14 cellular contexts compared by ENCODE assay signal in genomic region chr1:101440484-101440883, GRCh38.
DNase-seq lines count a peak whose midpoint lies in the region; ATAC-seq and TF ChIP-seq lines count a peak whose summit lies in the region.
"Had no signal": no experiment of that assay in that cellular context is flagged by ENCODE, and none has a peak within 500 bp of the region (broad histone marks: within the 10 kb centered on the region; RNA-seq: fewer than 3 reads in every experiment).

No MANE protein-coding gene starts in this region.

- H3K36me3 ChIP-seq in BLaER1 (no peaks in the 10 kb centered on the region), GM23338 (ENCODE audit: insufficient read depth) (no peaks in the 10 kb centered on the region), neural cell (ENCODE audit: insufficient read depth, low read length) (no peaks in the 10 kb centered on the region), mammary epithelial cell (ENCODE audit: insufficient read depth, low read length) (no peaks in the 10 kb centered on the region)
- H3K36me3 ChIP-seq: HAP-1 had no signal

- H3K9me3 ChIP-seq in BLaER1, result no peaks in the 10 kb centered on the region
- H3K9me3 ChIP-seq in neural cell (ENCODE audit: low read length), result no peaks in the 10 kb centered on the region
- no peaks in the 10 kb centered on the region for H3K9me3 ChIP-seq in mammary epithelial cell (replicated peaks; ENCODE audit: insufficient read depth, low read length)
- H3K9me3 ChIP-seq: Caco-2, HAP-1 had no signal

- no peak; the same call in 2 of the 3 replicates for ATAC-seq in GM23338
- no peak for ATAC-seq in SK-N-SH treated with all-trans-retinoic acid at 6 μM for 48 hours
- no peak for ATAC-seq in HG03095 (IDR thresholded peaks at IDR 0.05; ENCODE audit: unreplicated experiment)

- TF ChIP-seq CTCF in GM23338 (conservative IDR thresholded peaks at IDR 0.05; ENCODE audit: low read depth in 2 of 2) (no peak), neural cell (IDR thresholded peaks at IDR 0.05; ENCODE audit: poor library complexity, severe bottlenecking) (no peak), mammary epithelial cell (conservative IDR thresholded peaks at IDR 0.05 in 1 of 2, IDR thresholded peaks at IDR 0.05 in 1 of 2; ENCODE audit: extremely low read depth in 1 of 2, insufficient read depth in 1 of 2, low read depth in 1 of 2, low read length in 2 of 2) (no peak), type B pancreatic cell (conservative IDR thresholded peaks at IDR 0.05) (no peak)

- no peak for DNase-seq in GM23338 (ENCODE audit: low spot score)
- DNase-seq in NCI-H226, result no peak
- no peak for DNase-seq in mammary epithelial cell
- no peak for DNase-seq in type B pancreatic cell (ENCODE audit: extremely low spot score, unreplicated experiment)
- DNase-seq: 8988T; Caco-2; CD4-positive, alpha-beta T cell had no signal

- no peaks in the 10 kb centered on the region for H4K20me1 ChIP-seq in BLaER1
- H4K20me1 ChIP-seq in GM23338 (replicated peaks; ENCODE audit: insufficient read depth), result no peaks in the 10 kb centered on the region
- H4K20me1 ChIP-seq in neural cell (ENCODE audit: insufficient read depth), result no peaks in the 10 kb centered on the region
- no peaks in the 10 kb centered on the region for H4K20me1 ChIP-seq in mammary epithelial cell (ENCODE audit: insufficient read depth, low read length)

- H3K27ac ChIP-seq in BLaER1, result peak overlapping the region; percentile 95
- H3K27ac ChIP-seq in GM23338 (ENCODE audit: low read depth), result no peak overlapping the region
- no peak overlapping the region for H3K27ac ChIP-seq in neural cell (ENCODE audit: low read length)
- no peak overlapping the region for H3K27ac ChIP-seq in mammary epithelial cell (ENCODE audit: insufficient read depth, low read depth, low read length)
- H3K27ac ChIP-seq: C4-2B, HL-60 had no signal

- BruUV-seq in mammary epithelial cell (replicated peaks; lab: Mats Ljungman, UMichigan), result no TSS peak

- H3K4me1 Mint-ChIP-seq in GM23338 (peaks cover 26% of the 10 kb centered on the region), type B pancreatic cell (ENCODE audit: unreplicated experiment) (peaks cover 17% of the 10 kb centered on the region)

- H3K27ac Mint-ChIP-seq in GM23338, result no peak overlapping the region
- no peak overlapping the region for H3K27ac Mint-ChIP-seq in type B pancreatic cell
- H3K27ac Mint-ChIP-seq: CD4-positive, alpha-beta T cell had no signal

- intact Hi-C loops in mammary epithelial cell (cut with micrococcal nuclease), result no loop called here

- H3F3A ChIP-seq in GM23338 (replicated peaks; ENCODE audit: low read depth), result no peaks in the 10 kb centered on the region
- no peaks in the 10 kb centered on the region for H3F3A ChIP-seq in neural cell (ENCODE audit: insufficient read depth, low read length, poor library complexity, severe bottlenecking)

- dilution Hi-C loops in mammary epithelial cell (cut with HindIII; ENCODE audit: low sequenced_read_pairs), result no loop called here

- H3K27me3 Mint-ChIP-seq in GM23338 (ENCODE audit: insufficient read depth, low read depth, poor library complexity), result peaks cover 5% of the 10 kb centered on the region
- peaks cover 4% of the 10 kb centered on the region for H3K27me3 Mint-ChIP-seq in type B pancreatic cell
- H3K27me3 Mint-ChIP-seq: CD4-positive, alpha-beta T cell had no signal

- H3K27me3 ChIP-seq in BLaER1 (no peaks in the 10 kb centered on the region), GM23338 (ENCODE audit: insufficient read depth) (no peaks in the 10 kb centered on the region), neural cell (ENCODE audit: insufficient read depth, low read depth, low read length) (no peaks in the 10 kb centered on the region), mammary epithelial cell (ENCODE audit: insufficient read depth, low read length) (peaks cover 9% of the 10 kb centered on the region)

- H3K36me3 Mint-ChIP-seq in GM23338 (ENCODE audit: low read depth) (no peaks in the 10 kb centered on the region), type B pancreatic cell (no peaks in the 10 kb centered on the region)

- peak overlapping the region; percentile 87 for H3K4me2 ChIP-seq in BLaER1
- peak overlapping the region; percentile 35; the same call in 1 of the 2 replicates for H3K4me2 ChIP-seq in GM23338
- no peak overlapping the region for H3K4me2 ChIP-seq in neural cell (ENCODE audit: low read length)
- no peak overlapping the region for H3K4me2 ChIP-seq in mammary epithelial cell (ENCODE audit: insufficient read depth, low read depth, low read length)

- no peaks in the 10 kb centered on the region for H3K79me2 ChIP-seq in GM23338 (replicated peaks; ENCODE audit: insufficient read depth)
- H3K79me2 ChIP-seq in neural cell (replicated peaks; ENCODE audit: insufficient read depth, low read length), result no peaks in the 10 kb centered on the region
- H3K79me2 ChIP-seq in mammary epithelial cell (ENCODE audit: insufficient read depth, low read length), result no peaks in the 10 kb centered on the region

- in situ Hi-C loops in mammary epithelial cell (cut with MboI; ENCODE audit: low sequenced_read_pairs in 2 of 2), result loop anchor here in 1 of 2 donors (25.0 kb wide), 1 partner anchor 128 kb away; no protein-coding TSS in a partner anchor

- H3K9me2 ChIP-seq in GM23338 (ENCODE audit: insufficient read depth), result no peaks in the 10 kb centered on the region
- H3K9me2 ChIP-seq in neural cell (ENCODE audit: insufficient read depth, low read length), result no peaks in the 10 kb centered on the region

- 43% methylated on average over 5 of the region's 5 CpGs for WGBS in mammary epithelial cell (ENCODE audit: low coverage, missing lambda C conversion rate)

- peaks cover 96% of the 10 kb centered on the region for H3K4me1 ChIP-seq in BLaER1
- peaks cover 18% of the 10 kb centered on the region for H3K4me1 ChIP-seq in GM23338 (ENCODE audit: insufficient read depth)
- no peaks in the 10 kb centered on the region for H3K4me1 ChIP-seq in mammary epithelial cell (ENCODE audit: insufficient read depth, low read length)
- H3K4me1 ChIP-seq: Caco-2, HAP-1 had no signal

- H3K9ac ChIP-seq in BLaER1 (peak overlapping the region; percentile 78), neural cell (ENCODE audit: low read length) (no peak overlapping the region), mammary epithelial cell (ENCODE audit: insufficient read depth, low read length) (no peak overlapping the region)

- TF ChIP-seq EP300 in neural cell (conservative IDR thresholded peaks at IDR 0.05; ENCODE audit: poor library complexity, severe bottlenecking), result peak; percentile 12

- CTCF ChIA-PET in mammary epithelial cell (lab: Charles Lee; ENCODE audit: low non-redundant PET), result no interaction called here

- peak overlapping the region; percentile 58 for H3K4me3 ChIP-seq in BLaER1
- H3K4me3 ChIP-seq in GM23338, result no peak overlapping the region
- no peak overlapping the region for H3K4me3 ChIP-seq in neural cell (ENCODE audit: low read length)
- no peak overlapping the region for H3K4me3 ChIP-seq in mammary epithelial cell (replicated peaks in 1 of 3; ENCODE audit: insufficient read depth in 1 of 3, low read depth in 2 of 3, low read length in 3 of 3)
- H3K4me3 ChIP-seq: HAP-1 had no signal

- TF ChIP-seq RAD21 in neural cell (conservative IDR thresholded peaks at IDR 0.05), result no peak

- H3K4me3 Mint-ChIP-seq in GM23338, result no peak overlapping the region
- H3K4me3 Mint-ChIP-seq in type B pancreatic cell, result no peak overlapping the region
- H3K4me3 Mint-ChIP-seq: CD4-positive, alpha-beta T cell had no signal

- H3K9me3 Mint-ChIP-seq in GM23338 (no peaks in the 10 kb centered on the region), type B pancreatic cell (no peaks in the 10 kb centered on the region)
- H3K9me3 Mint-ChIP-seq: CD4-positive, alpha-beta T cell had no signal

- H2AFZ ChIP-seq in GM23338, result peak overlapping the region; percentile 14; the same call in 1 of the 2 replicates
- H2AFZ ChIP-seq in neural cell (ENCODE audit: low read depth, low read length), result no peak overlapping the region
- H2AFZ ChIP-seq in mammary epithelial cell (ENCODE audit: low read depth, low read length), result no peak overlapping the region

TF ChIP-seq in GM23338, 12 proteins besides CTCF, POLR2A, EP300 and RAD21 (continues in another document):
- TF ChIP-seq POLR2AphosphoS5 (IDR thresholded peaks at IDR 0.05; ENCODE audit: low read depth) (no peak), ZNF331 (CRISPR knock-in tag; IDR thresholded peaks at IDR 0.05; ENCODE audit: low read depth) (no peak)

TF ChIP-seq in SK-N-SH treated with all-trans-retinoic acid at 6 μM for 48 hours, 23 proteins besides CTCF, POLR2A, EP300 and RAD21 (continues in another document):
- TF ChIP-seq ZNF565 (CRISPR knock-in tag; conservative IDR thresholded peaks at IDR 0.05; ENCODE audit: low read depth) (no peak), BACH2 (CRISPR knock-in tag; IDR thresholded peaks at IDR 0.05; ENCODE audit: borderline replicate concordance) (no peak)
- TF ChIP-seq, protein P1, sequence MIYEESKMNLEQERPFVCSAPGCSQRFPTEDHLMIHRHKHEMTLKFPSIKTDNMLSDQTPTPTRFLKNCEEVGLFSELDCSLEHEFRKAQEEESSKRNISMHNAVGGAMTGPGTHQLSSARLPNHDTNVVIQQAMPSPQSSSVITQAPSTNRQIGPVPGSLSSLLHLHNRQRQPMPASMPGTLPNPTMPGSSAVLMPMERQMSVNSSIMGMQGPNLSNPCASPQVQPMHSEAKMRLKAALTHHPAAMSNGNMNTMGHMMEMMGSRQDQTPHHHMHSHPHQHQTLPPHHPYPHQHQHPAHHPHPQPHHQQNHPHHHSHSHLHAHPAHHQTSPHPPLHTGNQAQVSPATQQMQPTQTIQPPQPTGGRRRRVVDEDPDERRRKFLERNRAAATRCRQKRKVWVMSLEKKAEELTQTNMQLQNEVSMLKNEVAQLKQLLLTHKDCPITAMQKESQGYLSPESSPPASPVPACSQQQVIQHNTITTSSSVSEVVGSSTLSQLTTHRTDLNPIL (CRISPR knock-in tag; IDR thresholded peaks at IDR 0.05; ENCODE audit: low read depth), result no peak

Comparison
In these comparisons a context has a peak if more than half of its experiments do, and no peak if none do; other contexts are left out.
1. H3K4me2 ChIP-seq: peak in BLaER1 (single experiment) and GM23338 (single experiment); none in neural cell (single experiment) and mammary epithelial cell (single experiment).